In the genomic region with DNA sequence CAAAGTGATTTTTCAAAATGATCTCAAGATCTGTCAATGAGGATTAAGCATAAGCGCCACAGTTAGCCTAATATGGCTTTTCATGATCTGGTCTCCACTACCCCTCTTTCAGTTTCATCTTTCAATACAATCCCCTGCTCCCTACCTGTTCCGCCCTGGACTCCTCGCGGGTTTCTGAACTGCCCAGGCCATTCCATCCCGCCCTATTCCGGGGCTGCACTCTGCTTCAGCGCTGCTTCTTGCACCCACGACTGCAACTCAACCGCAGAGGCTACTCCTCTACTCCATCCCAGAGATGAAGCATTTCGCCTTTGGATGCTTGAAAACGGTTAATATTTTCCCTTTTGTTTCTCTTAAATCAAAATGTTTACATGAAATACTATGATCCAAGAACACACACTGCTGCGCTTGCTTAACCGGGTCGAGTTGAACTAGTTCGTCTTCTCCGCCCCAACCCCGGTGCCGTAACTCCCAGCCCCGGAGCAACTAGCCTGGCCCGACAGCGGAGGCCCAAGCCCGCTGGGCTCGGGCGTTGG, we compare ENCODE assay signal across 8 cellular contexts. TPM values are rescaled to one million over a fixed set of nuclear protein-coding genes. Genes with fewer than 3 reads are reported as not detected.
A peak's percentile ranks its signal among the peaks of the same experiment; 100 is the strongest.
DNase-seq lines count a peak whose midpoint lies in the region; ATAC-seq and TF ChIP-seq lines count a peak whose summit lies in the region.

No MANE protein-coding gene starts in this region.

- H3K4me1 Mint-ChIP-seq in activated naive CD8-positive, alpha-beta T cell treated with anti-CD3 and anti-CD28 coated beads, Interleukin-2, amount 10 ng/mL, durations not matched to agents 7 days and 5 days = peaks cover 58% of the 10 kb centered on the region

- peak; percentile 5 for ATAC-seq in activated naive CD8-positive, alpha-beta T cell treated with anti-CD3 and anti-CD28 coated beads, Interleukin-2, amount 10 ng/mL, durations not matched to agents 7 days and 5 days (ENCODE audit: low read depth)

- peaks cover 23% of the 10 kb centered on the region for H4K20me1 ChIP-seq in hepatocyte (ENCODE audit: insufficient read depth, poor library complexity, severe bottlenecking)

- POLR2A ChIA-PET in activated naive CD8-positive, alpha-beta T cell treated with anti-CD3 and anti-CD28 coated beads, Interleukin-2, amount 10 ng/mL, durations not matched to agents 7 days and 5 days (lab: Charles Lee) = interaction anchor here (0.6 to 1.4 kb wide), 4 partner anchors 10 to 298 kb away, joined by 3 read pairs; no protein-coding TSS in a partner anchor

- H3K36me3 Mint-ChIP-seq in activated naive CD8-positive, alpha-beta T cell treated with anti-CD3 and anti-CD28 coated beads, Interleukin-2, amount 10 ng/mL, durations not matched to agents 7 days and 5 days = peaks cover 28% of the 10 kb centered on the region

- H3K4me1 ChIP-seq in hepatocyte (ENCODE audit: insufficient read depth) = peaks cover 27% of the 10 kb centered on the region

- H3K27me3 ChIP-seq in H7 (ENCODE audit: control insufficient read depth, insufficient read depth, low read length) (peaks cover 7% of the 10 kb centered on the region), hepatocyte (no peaks in the 10 kb centered on the region)

- H3K79me2 ChIP-seq in hepatocyte = peaks cover 46% of the 10 kb centered on the region

- no peaks in the 10 kb centered on the region for H3K9me3 ChIP-seq in hepatocyte (ENCODE audit: low read depth)

- TF ChIP-seq POLR2A in NB4 (IDR thresholded peaks at IDR 0.05; ENCODE audit: extremely low read depth, insufficient read length) = no peak

- H3K27ac ChIP-seq in hepatocyte = peak overlapping the region; percentile 91
- H3K27ac ChIP-seq in skin epidermis = peak overlapping the region; percentile 73 to 98 (median 93)

- peak overlapping the region; percentile 86 for H3K4me2 ChIP-seq in hepatocyte

- peak overlapping the region; percentile 94 for H3K4me3 Mint-ChIP-seq in activated naive CD8-positive, alpha-beta T cell treated with anti-CD3 and anti-CD28 coated beads, Interleukin-2, amount 10 ng/mL, durations not matched to agents 7 days and 5 days

- DNase-seq in NCI-H2081 (lab: John Stamatoyannopoulos, UW) (peak; percentile 41 to 67), NCI-H2081 treated with DMSO at 0.1 percent for 48 hours (lab: John Stamatoyannopoulos, UW) (no peak), H7 (peak; percentile 38), NB4 (ENCODE audit: low read depth) (no peak), hepatocyte (ENCODE audit: low spot score) (peak; percentile 23), UCSD-AML1 (lab: John Stamatoyannopoulos, UW; ENCODE audit: unreplicated experiment) (no peak)
- DNase-seq in activated naive CD8-positive, alpha-beta T cell treated with anti-CD3 and anti-CD28 coated beads, Interleukin-2, amount 10 ng/mL, durations not matched to agents 7 days and 5 days = no peak

- peak overlapping the region; percentile 90 for H2AFZ ChIP-seq in hepatocyte

- TF ChIP-seq CTCF in NB4 (IDR thresholded peaks at IDR 0.05; ENCODE audit: low read depth, low read length) (no peak), hepatocyte (IDR thresholded peaks at IDR 0.05; ENCODE audit: poor library complexity) (no peak)

- H3K36me3 ChIP-seq in H7 (replicated peaks; ENCODE audit: control insufficient read depth, insufficient read depth, low read length) (no peaks in the 10 kb centered on the region), hepatocyte (replicated peaks; ENCODE audit: insufficient read depth, low read depth) (no peaks in the 10 kb centered on the region)

- H3K27me3 Mint-ChIP-seq in activated naive CD8-positive, alpha-beta T cell treated with anti-CD3 and anti-CD28 coated beads, Interleukin-2, amount 10 ng/mL, durations not matched to agents 7 days and 5 days = no peaks in the 10 kb centered on the region

- H3K4me3 ChIP-seq in H7 (ENCODE audit: insufficient read depth, low read depth, low read length) = peak overlapping the region; percentile 73
- peak overlapping the region; percentile 87 for H3K4me3 ChIP-seq in NB4 (ENCODE audit: low read depth, low read length)
- H3K4me3 ChIP-seq in hepatocyte = peak overlapping the region; percentile 81
- H3K4me3 ChIP-seq in skin epidermis = peak overlapping the region; percentile 58 to 80 (median 64)

- peak overlapping the region; percentile 99 for H3K27ac Mint-ChIP-seq in activated naive CD8-positive, alpha-beta T cell treated with anti-CD3 and anti-CD28 coated beads, Interleukin-2, amount 10 ng/mL, durations not matched to agents 7 days and 5 days

- WGBS in hepatocyte (ENCODE audit: low lambda C conversion rate, missing lambda C conversion rate) = 5% methylated on average over 24 of the region's 24 CpGs

- peaks cover 3% of the 10 kb centered on the region for H3K9me3 Mint-ChIP-seq in activated naive CD8-positive, alpha-beta T cell treated with anti-CD3 and anti-CD28 coated beads, Interleukin-2, amount 10 ng/mL, durations not matched to agents 7 days and 5 days

- H3K9me2 ChIP-seq in hepatocyte (replicated peaks; ENCODE audit: insufficient read depth) = no peaks in the 10 kb centered on the region

RNA-seq across cellular contexts. Expression of a gene that starts 0.7 kb away (rescaled TPM):
- total RNA-seq in H7 (2014; rRNA removed; shearing (Covaris generic)) = 14.9 and 17.4 TPM in 2 replicates
- 10 to 100 TPM; 82.7 to 86.6 TPM for total RNA-seq in activated naive CD8-positive, alpha-beta T cell treated with anti-CD3 and anti-CD28 coated beads, Interleukin-2, amount 10 ng/mL, durations not matched to agents 7 days and 5 days
- 23.9 and 45.2 TPM in 2 replicates for total RNA-seq in hepatocyte
- polyA plus RNA-seq in hepatocyte = 21.0 and 22.8 TPM in 2 replicates

Comparison
In these comparisons a context has a peak if more than half of its experiments do, and no peak if none do; other contexts are left out.
1. DNase-seq: peak in NCI-H2081 (2 of 2), H7 (single experiment) and hepatocyte (single experiment); none in NCI-H2081 treated with DMSO at 0.1 percent for 48 hours (single experiment), NB4 (single experiment), activated naive CD8-positive, alpha-beta T cell treated with anti-CD3 and anti-CD28 coated beads, Interleukin-2, amount 10 ng/mL, durations not matched to agents 7 days and 5 days (single experiment) and UCSD-AML1 (single experiment).
2. Peak in every context shown above with its lines, with median percentiles within 50 percentile points of each other: H3K4me3 ChIP-seq.